Comparison of ENCODE assay signal across 1 cellular context in genomic region chr12:53973093-53974042, GRCh38.
A peak's percentile ranks its signal among the peaks of the same experiment; 100 is the strongest.
TF ChIP-seq lines count a peak whose summit lies in the region.

HOXC11 (plus strand) TSS chr12:53973126; CDS start chr12:53973242, 116 bp downstream.

TF ChIP-seq in H1, 55 proteins besides CTCF, POLR2A, EP300 and RAD21:
- TF ChIP-seq USF2 (IDR thresholded peaks at IDR 0.05; ENCODE audit: low read length) (0 out of 2 replicates have a peak, but pooled peaks have one; percentile 24), SRF (IDR thresholded peaks at IDR 0.05; ENCODE audit: low read depth, low read length) (no peak), NANOG (IDR thresholded peaks at IDR 0.05; ENCODE audit: insufficient read depth, low read depth, low read length, poor library complexity, severe bottlenecking) (no peak), SIRT6 (IDR thresholded peaks at IDR 0.05; ENCODE audit: low read length) (no peak), CREB1 (IDR thresholded peaks at IDR 0.05) (no peak), SAP30 (IDR thresholded peaks at IDR 0.05; ENCODE audit: insufficient read depth, insufficient replicate concordance, low read length) (no peak), EGR1 (IDR thresholded peaks at IDR 0.05; ENCODE audit: borderline replicate concordance, low read depth, low read length) (peak; percentile 46; the same call in 1 of the 2 replicates), TAF7 (optimal IDR thresholded peaks at IDR 0.05; ENCODE audit: borderline replicate concordance, low read depth, low read length) (no peak), SUZ12 (IDR thresholded peaks at IDR 0.05; ENCODE audit: low read length) (peak; percentile 96), JUN (IDR thresholded peaks at IDR 0.05; ENCODE audit: low read depth, low read length) (no peak), RNF2 (IDR thresholded peaks at IDR 0.05; ENCODE audit: borderline replicate concordance, low read depth, low read length, missing control alignments, poor library complexity, severe bottlenecking) (peak; percentile 51), CEBPB (IDR thresholded peaks at IDR 0.05; ENCODE audit: low read depth, low read length) (no peak), ZNF274 (IDR thresholded peaks at IDR 0.05; ENCODE audit: borderline replicate concordance, extremely low read depth, low read length) (no peak), KDM4A (IDR thresholded peaks at IDR 0.05; ENCODE audit: low read depth, low read length, severe bottlenecking) (peak; percentile 29), ASH2L (IDR thresholded peaks at IDR 0.05; ENCODE audit: low read length) (no peak), EZH2 (IDR thresholded peaks at IDR 0.05; ENCODE audit: low read depth, low read length, severe bottlenecking) (peak; percentile 93), TEAD4 (IDR thresholded peaks at IDR 0.05; ENCODE audit: low read depth, low read length) (no peak), CBX8 (IDR thresholded peaks at IDR 0.05; ENCODE audit: borderline replicate concordance, low read depth, low read length) (peak; percentile 3; the same call in 1 of the 2 replicates), MAX (IDR thresholded peaks at IDR 0.05) (peak; percentile 49), POU5F1 (IDR thresholded peaks at IDR 0.05; ENCODE audit: low read depth, low read length) (no peak), TCF12 (IDR thresholded peaks at IDR 0.05; ENCODE audit: low read depth, low read length) (no peak), FOSL1 (IDR thresholded peaks at IDR 0.05; ENCODE audit: insufficient read depth, low read depth, low read length) (no peak)
- TF ChIP-seq, protein P1, sequence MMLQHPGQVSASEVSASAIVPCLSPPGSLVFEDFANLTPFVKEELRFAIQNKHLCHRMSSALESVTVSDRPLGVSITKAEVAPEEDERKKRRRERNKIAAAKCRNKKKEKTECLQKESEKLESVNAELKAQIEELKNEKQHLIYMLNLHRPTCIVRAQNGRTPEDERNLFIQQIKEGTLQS (IDR thresholded peaks at IDR 0.05; ENCODE audit: insufficient read depth, low read depth, low read length): no peak
- TF ChIP-seq, protein P2, sequence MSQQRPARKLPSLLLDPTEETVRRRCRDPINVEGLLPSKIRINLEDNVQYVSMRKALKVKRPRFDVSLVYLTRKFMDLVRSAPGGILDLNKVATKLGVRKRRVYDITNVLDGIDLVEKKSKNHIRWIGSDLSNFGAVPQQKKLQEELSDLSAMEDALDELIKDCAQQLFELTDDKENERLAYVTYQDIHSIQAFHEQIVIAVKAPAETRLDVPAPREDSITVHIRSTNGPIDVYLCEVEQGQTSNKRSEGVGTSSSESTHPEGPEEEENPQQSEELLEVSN (IDR thresholded peaks at IDR 0.05): no peak
TF ChIP-seq in H1: peak in this region for 8.
